Comparison of ENCODE assay signal across 23 cellular contexts in genomic region chr6:91352285-91352684, GRCh38.
"Had no signal": no experiment of that assay in that cellular context is flagged by ENCODE, and none has a peak within 500 bp of the region (broad histone marks: within the 10 kb centered on the region; RNA-seq: fewer than 3 reads in every experiment).

No MANE protein-coding gene starts in this region.

- H3K4me2 ChIP-seq: neural progenitor cell, smooth muscle cell had no signal

- H3K9me3 ChIP-seq: left ventricle myocardium inferior, neutrophil, right atrium auricular region, right lobe of liver, tibial nerve, upper lobe of left lung had no signal

- H3K79me2 ChIP-seq: parathyroid adenoma had no signal

- H3K4me3 ChIP-seq: left ventricle myocardium inferior, lung, neural progenitor cell, right atrium auricular region, right lobe of liver, smooth muscle cell, tibial nerve, upper lobe of left lung had no signal

- H3K27ac ChIP-seq: left ventricle myocardium inferior, neural progenitor cell, neutrophil, parathyroid adenoma, right atrium auricular region, right lobe of liver, tibial nerve, upper lobe of left lung had no signal

- DNase-seq: islet precursor cell; left ventricle myocardium inferior; mesendoderm; naive B cell; natural killer cell; nephron progenitor cell; occipital lobe; right lobe of liver; stimulated activated CD4-positive, alpha-beta T cell treated with anti-CD3 and anti-CD28 coated beads, Interleukin-1b, Interleukin-23, amount 100 ng/mL, for 48 hours; stimulated activated CD4-positive, alpha-beta T cell treated with anti-CD3 and anti-CD28 coated beads, Interleukin-2, amount 100 ng/mL, for 48 hours; stimulated activated CD4-positive, alpha-beta T cell treated with anti-CD3 and anti-CD28 coated beads, Interleukin-4, amount 100 ng/mL, for 4 hours; stimulated activated CD8-positive, alpha-beta memory T cell treated with anti-CD3 and anti-CD28 coated beads, Interleukin-4, amount 100 ng/mL, for 48 hours; stimulated activated naive CD4-positive, alpha-beta T cell treated with Interleukin-2 at 50 U/mL for 16 hours; stimulated activated naive CD8-positive, alpha-beta T cell treated with anti-CD3 and anti-CD28 coated beads, Interleukin-15, amount 100 ng/mL, for 72 hours; substantia nigra; upper lobe of left lung had no signal

- H2AFZ ChIP-seq: neural progenitor cell, parathyroid adenoma had no signal

- H3K36me3 ChIP-seq: left ventricle myocardium inferior, neural progenitor cell, neutrophil, right atrium auricular region, right lobe of liver, tibial nerve, upper lobe of left lung had no signal

- H3K4me1 ChIP-seq: left ventricle myocardium inferior, neural progenitor cell, parathyroid adenoma, right atrium auricular region, right lobe of liver, tibial nerve, upper lobe of left lung had no signal

- H3K27me3 ChIP-seq: neural progenitor cell, neutrophil, right atrium auricular region, right lobe of liver, tibial nerve, upper lobe of left lung had no signal
